ENCODE assay signal across 1 cellular context in the genomic region with DNA sequence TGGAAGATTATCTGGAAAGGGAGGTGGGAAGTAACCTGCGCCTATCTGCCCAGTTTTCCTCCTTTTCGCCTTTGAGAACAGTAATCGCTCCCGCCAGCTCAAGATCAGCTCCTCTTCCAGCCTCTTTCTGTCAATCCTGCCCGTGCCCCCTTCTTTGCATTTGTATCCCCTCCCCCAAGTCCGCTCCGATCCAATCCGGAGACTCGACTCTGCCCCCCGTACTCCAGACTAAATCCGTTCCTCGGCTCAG.
TF ChIP-seq lines count a peak whose summit lies in the region.

No MANE protein-coding gene starts in this region.

TF ChIP-seq in GM12878, 131 proteins besides CTCF, POLR2A, EP300 and RAD21 (continued from another document):
- TF ChIP-seq, protein P1, sequence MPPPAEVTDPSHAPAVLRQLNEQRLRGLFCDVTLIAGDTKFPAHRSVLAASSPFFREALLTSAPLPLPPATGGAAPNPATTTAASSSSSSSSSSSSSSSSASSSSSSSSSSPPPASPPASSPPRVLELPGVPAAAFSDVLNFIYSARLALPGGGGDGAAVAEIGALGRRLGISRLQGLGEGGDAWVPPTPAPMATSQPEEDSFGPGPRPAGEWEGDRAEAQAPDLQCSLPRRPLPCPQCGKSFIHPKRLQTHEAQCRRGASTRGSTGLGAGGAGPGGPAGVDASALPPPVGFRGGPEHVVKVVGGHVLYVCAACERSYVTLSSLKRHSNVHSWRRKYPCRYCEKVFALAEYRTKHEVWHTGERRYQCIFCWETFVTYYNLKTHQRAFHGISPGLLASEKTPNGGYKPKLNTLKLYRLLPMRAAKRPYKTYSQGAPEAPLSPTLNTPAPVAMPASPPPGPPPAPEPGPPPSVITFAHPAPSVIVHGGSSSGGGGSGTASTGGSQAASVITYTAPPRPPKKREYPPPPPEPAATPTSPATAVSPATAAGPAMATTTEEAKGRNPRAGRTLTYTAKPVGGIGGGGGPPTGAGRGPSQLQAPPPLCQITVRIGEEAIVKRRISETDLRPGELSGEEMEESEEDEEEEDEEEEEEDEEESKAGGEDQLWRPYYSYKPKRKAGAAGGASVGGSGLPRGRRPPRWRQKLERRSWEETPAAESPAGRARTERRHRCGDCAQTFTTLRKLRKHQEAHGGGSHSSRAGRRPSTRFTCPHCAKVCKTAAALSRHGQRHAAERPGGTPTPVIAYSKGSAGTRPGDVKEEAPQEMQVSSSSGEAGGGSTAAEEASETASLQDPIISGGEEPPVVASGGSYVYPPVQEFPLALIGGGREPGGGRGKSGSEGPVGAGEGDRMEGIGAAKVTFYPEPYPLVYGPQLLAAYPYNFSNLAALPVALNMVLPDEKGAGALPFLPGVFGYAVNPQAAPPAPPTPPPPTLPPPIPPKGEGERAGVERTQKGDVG (CRISPR knock-in tag; IDR thresholded peaks at IDR 0.05), result no peak
- no peak for TF ChIP-seq SUPT20H (IDR thresholded peaks at IDR 0.05; ENCODE audit: borderline replicate concordance, control insufficient read depth, low read depth, low read length)
- no peak for TF ChIP-seq SIN3A (IDR thresholded peaks at IDR 0.05; ENCODE audit: low read depth, low read length)
- no peak for TF ChIP-seq ZBED1 (IDR thresholded peaks at IDR 0.05; ENCODE audit: borderline replicate concordance)
- TF ChIP-seq, protein P2, sequence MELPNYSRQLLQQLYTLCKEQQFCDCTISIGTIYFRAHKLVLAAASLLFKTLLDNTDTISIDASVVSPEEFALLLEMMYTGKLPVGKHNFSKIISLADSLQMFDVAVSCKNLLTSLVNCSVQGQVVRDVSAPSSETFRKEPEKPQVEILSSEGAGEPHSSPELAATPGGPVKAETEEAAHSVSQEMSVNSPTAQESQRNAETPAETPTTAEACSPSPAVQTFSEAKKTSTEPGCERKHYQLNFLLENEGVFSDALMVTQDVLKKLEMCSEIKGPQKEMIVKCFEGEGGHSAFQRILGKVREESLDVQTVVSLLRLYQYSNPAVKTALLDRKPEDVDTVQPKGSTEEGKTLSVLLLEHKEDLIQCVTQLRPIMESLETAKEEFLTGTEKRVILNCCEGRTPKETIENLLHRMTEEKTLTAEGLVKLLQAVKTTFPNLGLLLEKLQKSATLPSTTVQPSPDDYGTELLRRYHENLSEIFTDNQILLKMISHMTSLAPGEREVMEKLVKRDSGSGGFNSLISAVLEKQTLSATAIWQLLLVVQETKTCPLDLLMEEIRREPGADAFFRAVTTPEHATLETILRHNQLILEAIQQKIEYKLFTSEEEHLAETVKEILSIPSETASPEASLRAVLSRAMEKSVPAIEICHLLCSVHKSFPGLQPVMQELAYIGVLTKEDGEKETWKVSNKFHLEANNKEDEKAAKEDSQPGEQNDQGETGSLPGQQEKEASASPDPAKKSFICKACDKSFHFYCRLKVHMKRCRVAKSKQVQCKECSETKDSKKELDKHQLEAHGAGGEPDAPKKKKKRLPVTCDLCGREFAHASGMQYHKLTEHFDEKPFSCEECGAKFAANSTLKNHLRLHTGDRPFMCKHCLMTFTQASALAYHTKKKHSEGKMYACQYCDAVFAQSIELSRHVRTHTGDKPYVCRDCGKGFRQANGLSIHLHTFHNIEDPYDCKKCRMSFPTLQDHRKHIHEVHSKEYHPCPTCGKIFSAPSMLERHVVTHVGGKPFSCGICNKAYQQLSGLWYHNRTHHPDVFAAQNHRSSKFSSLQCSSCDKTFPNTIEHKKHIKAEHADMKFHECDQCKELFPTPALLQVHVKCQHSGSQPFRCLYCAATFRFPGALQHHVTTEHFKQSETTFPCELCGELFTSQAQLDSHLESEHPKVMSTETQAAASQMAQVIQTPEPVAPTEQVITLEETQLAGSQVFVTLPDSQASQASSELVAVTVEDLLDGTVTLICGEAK (IDR thresholded peaks at IDR 0.05; ENCODE audit: borderline replicate concordance), result no peak
- TF ChIP-seq, protein P3, sequence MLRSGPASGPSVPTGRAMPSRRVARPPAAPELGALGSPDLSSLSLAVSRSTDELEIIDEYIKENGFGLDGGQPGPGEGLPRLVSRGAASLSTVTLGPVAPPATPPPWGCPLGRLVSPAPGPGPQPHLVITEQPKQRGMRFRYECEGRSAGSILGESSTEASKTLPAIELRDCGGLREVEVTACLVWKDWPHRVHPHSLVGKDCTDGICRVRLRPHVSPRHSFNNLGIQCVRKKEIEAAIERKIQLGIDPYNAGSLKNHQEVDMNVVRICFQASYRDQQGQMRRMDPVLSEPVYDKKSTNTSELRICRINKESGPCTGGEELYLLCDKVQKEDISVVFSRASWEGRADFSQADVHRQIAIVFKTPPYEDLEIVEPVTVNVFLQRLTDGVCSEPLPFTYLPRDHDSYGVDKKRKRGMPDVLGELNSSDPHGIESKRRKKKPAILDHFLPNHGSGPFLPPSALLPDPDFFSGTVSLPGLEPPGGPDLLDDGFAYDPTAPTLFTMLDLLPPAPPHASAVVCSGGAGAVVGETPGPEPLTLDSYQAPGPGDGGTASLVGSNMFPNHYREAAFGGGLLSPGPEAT (IDR thresholded peaks at IDR 0.05; ENCODE audit: low read depth), result no peak
